23 cellular contexts compared by ENCODE assay signal in genomic region chr12:122389677-122390076, GRCh38.
"Had no signal": no experiment of that assay in that cellular context is flagged by ENCODE, and none has a peak within 500 bp of the region (broad histone marks: within the 10 kb centered on the region; RNA-seq: fewer than 3 reads in every experiment).

No MANE protein-coding gene starts in this region.

- H3K27ac ChIP-seq: SJSA1 had no signal

- FAIRE-seq: astrocyte had no signal

- H3K4me1 ChIP-seq: SJSA1 had no signal

- H3K9me3 ChIP-seq: MG63, SJSA1 had no signal

- DNase-seq: activated CD4-positive, alpha-beta T cell treated with anti-CD3 and anti-CD28 coated beads for 48 hours; activated CD4-positive, alpha-beta T cell treated with anti-CD3 and anti-CD28 coated beads, Interleukin-2, amount 50 U/mL, for 4 hours; activated CD4-positive, CD25-positive, alpha-beta regulatory T cell treated with anti-CD3 and anti-CD28 coated beads, Interleukin-2, amount 50 U/mL, for 72 hours; activated CD8-positive, alpha-beta memory T cell treated with anti-CD3 and anti-CD28 coated beads, Interleukin-2, amount 50 U/mL, for 48 hours; activated CD8-positive, alpha-beta T cell treated with anti-CD3 and anti-CD28 coated beads, Interleukin-2, amount 10 ng/mL, durations not matched to agents 7 days and 5 days; activated gamma-delta T cell; activated naive CD4-positive, alpha-beta T cell treated with anti-CD3 and anti-CD28 coated beads for 36 hours; activated T-cell treated with anti-CD3 and anti-CD28 coated beads, Interleukin-2, amount 50 U/mL, for 1 hour; amygdala; caudate nucleus; MG63; MV-4-11; NCI-H1092 treated with DMSO at 0.1 percent for 48 hours; NCI-H1417 treated with DMSO at 0.1 percent for 48 hours; NCI-H1694; NCI-H2029 treated with DMSO at 0.1 percent for 48 hours; NCI-H345; NCI-H510A; NCI-H526 treated with DMSO at 0.1 percent for 48 hours; NCI-H82 had no signal

- H3K4me3 ChIP-seq: MG63, SJSA1 had no signal

- H3K36me3 ChIP-seq: SJSA1 had no signal

- ATAC-seq: activated CD8-positive, alpha-beta T cell treated with anti-CD3 and anti-CD28 coated beads, Interleukin-2, amount 10 ng/mL, durations not matched to agents 7 days and 5 days; WTC11 had no signal

- H3K27me3 ChIP-seq: MG63, SJSA1 had no signal
